In the genomic region with DNA sequence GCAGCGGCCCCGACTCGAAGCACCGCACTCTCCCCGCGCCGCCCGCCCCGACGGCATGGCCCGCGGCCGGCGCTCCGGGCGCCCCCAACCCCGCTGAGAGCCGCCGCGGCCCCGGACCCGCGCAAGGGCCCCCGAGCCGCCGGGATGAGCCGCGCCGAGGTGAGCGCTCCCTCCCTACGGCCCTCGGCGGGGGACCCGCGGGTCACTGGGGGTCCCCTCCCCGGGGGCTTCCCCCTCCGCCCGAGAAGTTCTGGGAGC, we compare ENCODE assay signal across 8 cellular contexts. TPM values are rescaled to one million over a fixed set of nuclear protein-coding genes. Genes with fewer than 3 reads are reported as not detected.
DNase-seq lines count a peak whose midpoint lies in the region; ATAC-seq, FAIRE-seq and TF ChIP-seq lines count a peak whose summit lies in the region.

No MANE protein-coding gene starts in this region.

- TF ChIP-seq RAD21 in GM12878 (IDR thresholded peaks at IDR 0.05; ENCODE audit: insufficient read depth, low read depth, low read length), result no peak

- no peak for FAIRE-seq in GM12878 (lab: Jason Lieb, UNC)

- in situ Hi-C loops in GM12878 (cut with MboI), result loop anchor here (5.0 kb wide), 1 partner anchor 76 kb away; no protein-coding TSS in a partner anchor

- H3K9me3 ChIP-seq in GM12878 (replicated peaks; ENCODE audit: control insufficient read depth, insufficient read depth, low read length) (no peaks in the 10 kb centered on the region; the same call in 2 of the 3 replicates), mucosa of descending colon (no peaks in the 10 kb centered on the region)

- no peak for TF ChIP-seq POLR2A in GM12878 (IDR thresholded peaks at IDR 0.05; ENCODE audit: low read depth, low read length)

- TF ChIP-seq CTCF in GM06990 (IDR thresholded peaks at IDR 0.05; ENCODE audit: insufficient read depth, low read length, poor library complexity, severe bottlenecking) (no peak), GM12878 (IDR thresholded peaks at IDR 0.05 in 2 of 3, conservative IDR thresholded peaks at IDR 0.05 in 1 of 3; ENCODE audit: control insufficient read depth in 2 of 3, extremely low read depth in 1 of 3, insufficient read depth in 1 of 3, low read depth in 3 of 3, low read length in 3 of 3) (no peak), mucosa of descending colon (IDR thresholded peaks at IDR 0.05) (no peak)

- H3K27me3 ChIP-seq in GM06990 (replicated peaks; ENCODE audit: control insufficient read depth, insufficient read depth, low read length) (no peaks in the 10 kb centered on the region), GM12878 (replicated peaks in 1 of 2; ENCODE audit: control insufficient read depth in 2 of 2, insufficient read depth in 2 of 2, low read length in 1 of 2) (peaks cover 0 to 3% of the 10 kb centered on the region in 2 experiments; a peak in 1 of 4 replicates)

- CTCF ChIA-PET in GM12878 (lab: Yijun Ruan, JAX), result interaction anchor here (0.8 to 7.7 kb wide), 12 partner anchors 16 to 335 kb away, joined by 3 to 160 read pairs (median 6); no protein-coding TSS in a partner anchor

- 0% methylated on average over 36 of the region's 38 CpGs for WGBS in GM12878 (ENCODE audit: insufficient coverage, insufficient replicate concordance, low lambda C conversion rate, missing lambda C conversion rate)

- H3K79me2 ChIP-seq in GM12878 (ENCODE audit: control insufficient read depth, insufficient read depth, low read length), result no peaks in the 10 kb centered on the region

- intact Hi-C loops in GM12878 (cut with micrococcal nuclease; ENCODE audit: unreplicated experiment) (loop anchor here (2.0 to 5.0 kb wide), 2 partner anchors 57 to 326 kb away; no protein-coding TSS in a partner anchor), mucosa of descending colon (cut with DNase I, micrococcal nuclease) (loop anchor here (5.0 to 10.0 kb wide), 2 partner anchors 126 to 129 kb away; no protein-coding TSS in a partner anchor)

- H3K4me1 ChIP-seq in GM12878 (ENCODE audit: control insufficient read depth, insufficient read depth, low read length), result peaks cover 12% of the 10 kb centered on the region; the same call in 1 of the 2 replicates
- peaks cover 14% of the 10 kb centered on the region for H3K4me1 ChIP-seq in mucosa of descending colon (ENCODE audit: low read depth)

- H3K4me3 ChIP-seq in GM06990 (replicated peaks; ENCODE audit: low read depth, low read length) (peak overlapping the region; percentile 63), GM12878 (peak overlapping the region; percentile 79), mucosa of descending colon (peak overlapping the region; percentile 47)

- TF ChIP-seq EP300 in GM12878 (IDR thresholded peaks at IDR 0.05; ENCODE audit: borderline replicate concordance in 1 of 2, control insufficient read depth in 1 of 2, low read depth in 2 of 2, low read length in 2 of 2), result no peak

- SMC1A ChIA-PET in GM12878 (lab: Charles Lee; ENCODE audit: uncharacterized antibody, unreplicated experiment), result interaction anchor here (0.5 to 6.8 kb wide), 8 partner anchors 16 to 217 kb away, joined by 3 to 87 read pairs (median 3); no protein-coding TSS in a partner anchor

- no peaks in the 10 kb centered on the region for H3K36me3 ChIP-seq in GM06990 (ENCODE audit: control insufficient read depth, insufficient read depth, low read length)
- H3K36me3 ChIP-seq in GM12878 (ENCODE audit: control insufficient read depth in 2 of 2, insufficient read depth in 2 of 2, low read length in 1 of 2), result no peaks in the 10 kb centered on the region
- no peaks in the 10 kb centered on the region for H3K36me3 ChIP-seq in mucosa of descending colon (ENCODE audit: low read depth)

- no TSS peak for BruUV-seq in GM12878 (replicated peaks; lab: Mats Ljungman, UMichigan)

- POLR2A ChIA-PET in GM12878 (lab: Charles Lee), result interaction anchor here (1.7 kb wide), 1 partner anchor 61 kb away, joined by 5 read pairs; no protein-coding TSS in a partner anchor

- H4K20me1 ChIP-seq in GM12878 (ENCODE audit: control insufficient read depth, insufficient read depth), result no peaks in the 10 kb centered on the region

- H2AFZ ChIP-seq in GM12878 (ENCODE audit: control insufficient read depth, low read depth, low read length), result peak overlapping the region; percentile 74

- DNase-seq in GM06990 (ENCODE audit: extremely low read depth, insufficient read length) (no peak), GM12878 (ENCODE audit: low read depth, low spot score) (no peak), mucosa of descending colon (no peak), UCSD-AML1 (lab: John Stamatoyannopoulos, UW; ENCODE audit: unreplicated experiment) (no peak), NCI-H1417 treated with DMSO at 0.1 percent for 48 hours (lab: John Stamatoyannopoulos, UW) (no peak)
- DNase-seq in stimulated activated CD4-positive, alpha-beta T cell treated with anti-CD3 and anti-CD28 coated beads, Interleukin-2, amount 100 ng/mL, for 24 hours, result no peak

- no peak overlapping the region; the same call in 1 of the 2 replicates for H3K9ac ChIP-seq in GM12878 (ENCODE audit: control insufficient read depth, insufficient read depth, low read length)

- RAD21 ChIA-PET in GM12878 (lab: Charles Lee; ENCODE audit: unreplicated experiment), result interaction anchor here (0.5 to 7.2 kb wide), 16 partner anchors 8 to 500 kb away, joined by 3 to 130 read pairs (median 3); a partner anchor contains a TSS

- peak overlapping the region; percentile 98 for H3K4me2 ChIP-seq in GM12878 (ENCODE audit: control insufficient read depth, insufficient read depth)

- ATAC-seq in HG02973 (IDR thresholded peaks at IDR 0.05; ENCODE audit: unreplicated experiment), result peak; percentile 5
- ATAC-seq in GM12878, result no peak
- ATAC-seq in mucosa of descending colon, result no peak
- ATAC-seq in HG03175 (IDR thresholded peaks at IDR 0.05; ENCODE audit: unreplicated experiment), result no peak

- H3K27ac ChIP-seq in GM12878 (ENCODE audit: control insufficient read depth, insufficient read depth), result no peak overlapping the region

TF ChIP-seq in GM12878, 131 proteins besides CTCF, POLR2A, EP300 and RAD21 (continues in another document):
- TF ChIP-seq SREBF1 (IDR thresholded peaks at IDR 0.05; ENCODE audit: low read length), result no peak
- no peak for TF ChIP-seq POU2F2 (IDR thresholded peaks at IDR 0.05; ENCODE audit: borderline replicate concordance, low read depth, low read length)
- no peak for TF ChIP-seq HCFC1 (IDR thresholded peaks at IDR 0.05; ENCODE audit: low read length)
- no peak for TF ChIP-seq NFXL1 (IDR thresholded peaks at IDR 0.05; ENCODE audit: borderline replicate concordance)
- TF ChIP-seq RBBP5 (conservative IDR thresholded peaks at IDR 0.05), result no peak
- TF ChIP-seq CBFB (IDR thresholded peaks at IDR 0.05; ENCODE audit: low read depth), result no peak
- no peak for TF ChIP-seq NR2C1 (IDR thresholded peaks at IDR 0.05)
- TF ChIP-seq CBX3 (IDR thresholded peaks at IDR 0.05; ENCODE audit: borderline replicate concordance, low read depth), result no peak
- no peak for TF ChIP-seq RUNX3 (IDR thresholded peaks at IDR 0.05; ENCODE audit: low read length)
- no peak for TF ChIP-seq CEBPB (IDR thresholded peaks at IDR 0.05; ENCODE audit: borderline replicate concordance in 1 of 2, low read depth in 2 of 2, low read length in 2 of 2)

RNA-seq across cellular contexts. Expression of a gene that starts 0.8 kb away (rescaled TPM):
- total RNA-seq in GM12878 (2013; cell fraction: nucleolus; rRNA removed), result 5.6 and 6.9 TPM in 2 replicates
- total RNA-seq in GM12878 (2014; rRNA removed) (0.38 and 0.40 TPM in 2 replicates), GM12878 (2014; rRNA removed; fragmentation: Illumina TruSeq; extraction: Trizol) (0.18 and 0.40 TPM in 2 replicates), GM12878 (2021) (0.48 and 0.56 TPM in 2 replicates), mucosa of descending colon (10 to 100 TPM; 14.7 to 82.1 (median 16.5) TPM)
- polyA plus RNA-seq in GM12878 (2011; ENCODE audit: low read depth), result 0.38 TPM
- polyA plus RNA-seq in GM12878 (2011; rRNA removed) (0.22 and 0.39 TPM in 2 replicates), GM12878 (2014; fragmentation: Illumina TruSeq; extraction: Trizol) (0.17 and 0.26 TPM in 2 replicates), GM12878 (2014; fragmentation: Nextera tagmentation; extraction: Ambion mirVana) (under 1 TPM; 0.29 to 0.33 TPM), GM12878 (2014; rRNA removed) (0.18 and 0.49 TPM in 2 replicates), GM12878 (2016; fragmentation: Nextera tagmentation; extraction: Ambion mirVana) (under 1 TPM; 0.05 to 0.12 TPM)
- polyA plus RNA-seq in GM12878 (2011; cell fraction: cytosol; rRNA removed), result 0.33 and 0.37 TPM in 2 replicates
- polyA plus RNA-seq in GM12878 (2011; cell fraction: nucleus; rRNA removed), result 1.4 and 1.5 TPM in 2 replicates
- 1.0 and 1.1 TPM in 2 replicates for polyA plus RNA-seq in GM12878 (2012)
- 0.66 and 2.4 TPM in 2 replicates for polyA minus RNA-seq in GM12878 (2011; rRNA and poly(A)+ RNA removed)
- polyA minus RNA-seq in GM12878 (2011; cell fraction: cytosol; rRNA and poly(A)+ RNA removed), result not detected in 2 replicates
- polyA minus RNA-seq in GM12878 (2011; cell fraction: nucleus; rRNA and poly(A)+ RNA removed), result 1.8 and 3.3 TPM in 2 replicates

RNA-seq across cellular contexts. Expression of a gene that starts 56.4 kb away (rescaled TPM):
- 12.5 and 13.8 TPM in 2 replicates for total RNA-seq in GM12878 (2013; cell fraction: nucleolus; rRNA removed)
- total RNA-seq in GM12878 (2014; rRNA removed) (8.0 and 10.6 TPM in 2 replicates), GM12878 (2014; rRNA removed; fragmentation: Illumina TruSeq; extraction: Trizol) (9.2 and 10.0 TPM in 2 replicates), GM12878 (2021) (12.2 and 14.1 TPM in 2 replicates), mucosa of descending colon (10 to 100 TPM; 17.0 to 25.2 (median 22.5) TPM)
- polyA plus RNA-seq in GM12878 (2011; ENCODE audit: low read depth), result 11.4 TPM
- polyA plus RNA-seq in GM12878 (2011; rRNA removed) (14.8 and 16.9 TPM in 2 replicates), GM12878 (2014; fragmentation: Illumina TruSeq; extraction: Trizol) (8.7 and 14.2 TPM in 2 replicates), GM12878 (2014; fragmentation: Nextera tagmentation; extraction: Ambion mirVana) (10 to 100 TPM; 32.1 to 47.7 TPM), GM12878 (2014; rRNA removed) (5.5 and 6.9 TPM in 2 replicates), GM12878 (2016; fragmentation: Nextera tagmentation; extraction: Ambion mirVana) (10 to 100 TPM; 19.6 to 20.6 TPM)
- 4.2 and 4.4 TPM in 2 replicates for polyA plus RNA-seq in GM12878 (2011; cell fraction: cytosol; rRNA removed)
- 5.7 and 6.1 TPM in 2 replicates for polyA plus RNA-seq in GM12878 (2011; cell fraction: nucleus; rRNA removed)
- 9.8 and 11.5 TPM in 2 replicates for polyA plus RNA-seq in GM12878 (2012)
- polyA minus RNA-seq in GM12878 (2011; rRNA and poly(A)+ RNA removed), result 5.2 and 5.7 TPM in 2 replicates
- polyA minus RNA-seq in GM12878 (2011; cell fraction: cytosol; rRNA and poly(A)+ RNA removed), result 0.62 and 4.3 TPM in 2 replicates
- polyA minus RNA-seq in GM12878 (2011; cell fraction: nucleus; rRNA and poly(A)+ RNA removed), result 3.4 and 5.7 TPM in 2 replicates
